Comparison of ENCODE assay signal across 11 cellular contexts in the genomic region with DNA sequence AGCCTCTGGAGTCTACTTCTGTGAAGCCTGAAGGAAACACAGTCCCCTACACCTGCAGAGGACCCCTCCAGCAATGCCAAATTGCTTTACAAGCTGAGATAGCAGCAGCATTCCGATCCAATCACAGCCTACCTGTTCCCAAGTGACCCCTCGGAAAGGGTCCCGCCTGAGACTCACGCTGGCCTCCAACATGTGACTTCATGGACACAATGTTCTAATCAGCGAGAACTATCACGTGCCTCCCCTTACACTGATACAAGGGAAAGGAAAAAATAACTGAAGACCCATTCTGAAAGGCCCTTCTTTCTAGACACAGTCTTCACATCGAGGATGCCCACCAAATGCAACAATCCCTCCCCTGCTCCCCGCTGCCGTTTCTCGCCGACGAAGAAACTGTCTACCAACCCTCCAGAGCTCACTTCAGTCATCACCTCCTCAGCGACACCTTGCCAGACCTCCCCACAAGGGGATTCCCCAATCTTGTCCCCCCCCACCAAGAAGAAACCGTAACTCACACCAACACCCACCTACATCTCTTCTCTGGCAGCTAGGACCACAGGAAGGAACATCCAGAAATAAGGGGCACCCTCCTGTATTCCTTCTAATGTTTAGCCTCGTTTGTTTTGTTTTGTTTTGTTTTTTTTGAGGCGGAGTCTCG. TPM values are rescaled to one million over a fixed set of nuclear protein-coding genes. Genes with fewer than 3 reads are reported as not detected.
A peak's percentile ranks its signal among the peaks of the same experiment; 100 is the strongest.
DNase-seq lines count a peak whose midpoint lies in the region; ATAC-seq, FAIRE-seq and TF ChIP-seq lines count a peak whose summit lies in the region.
"Had no signal": no experiment of that assay in that cellular context is flagged by ENCODE, and none has a peak within 500 bp of the region (broad histone marks: within the 10 kb centered on the region; RNA-seq: fewer than 3 reads in every experiment).

No MANE protein-coding gene starts in this region.

- peaks cover 23% of the 10 kb centered on the region for H3K79me2 ChIP-seq in fibroblast of lung (ENCODE audit: control insufficient read depth, insufficient read depth, low read length)

- H3K9ac ChIP-seq in NT2/D1 (ENCODE audit: insufficient read length, low read depth) (peak overlapping the region; percentile 57), fibroblast of lung (ENCODE audit: insufficient read depth, low read length) (no peak overlapping the region)

- FAIRE-seq in urothelium cell line (lab: Jason Lieb, UNC) = peak; percentile 53

- DNase-seq in right cardiac atrium (no peak), heart right ventricle (no peak), NT2/D1 (ENCODE audit: low read depth, low spot score) (no peak), fibroblast of lung (ENCODE audit: low read depth in 2 of 2) (no peak), urothelium cell line (ENCODE audit: low spot score) (peak; percentile 6), putamen (ENCODE audit: low spot score) (no peak), DMS153 treated with DMSO at 0.1 percent for 48 hours (lab: John Stamatoyannopoulos, UW; ENCODE audit: unreplicated experiment) (no peak)
- DNase-seq: islet precursor cell had no signal

- H2AFZ ChIP-seq in fibroblast of lung (ENCODE audit: low read length) = no peak overlapping the region

- TF ChIP-seq CTCF in heart right ventricle (IDR thresholded peaks at IDR 0.05) (no peak), fibroblast of lung (conservative IDR thresholded peaks at IDR 0.05 in 1 of 2, IDR thresholded peaks at IDR 0.05 in 1 of 2; ENCODE audit: low read depth in 1 of 2, low read length in 2 of 2) (no peak)

- H3K36me3 ChIP-seq in heart right ventricle = peaks cover 0 to 12% (median 0%) of the 10 kb centered on the region in 9 donors
- H3K36me3 ChIP-seq in NT2/D1 (ENCODE audit: insufficient read depth, insufficient read length, low read length) = peaks cover 2% of the 10 kb centered on the region
- H3K36me3 ChIP-seq in fibroblast of lung (ENCODE audit: control insufficient read depth, insufficient read depth, low read length) = no peaks in the 10 kb centered on the region

- no peak for ATAC-seq in right cardiac atrium
- ATAC-seq in heart right ventricle = no peak
- no peak for ATAC-seq in HG02588 (IDR thresholded peaks at IDR 0.05; ENCODE audit: unreplicated experiment)
- ATAC-seq: activated T-helper 17 cell treated with anti-CD3 and anti-CD28 coated beads, Interleukin-2, amount 50 U/mL, for 72 hours had no signal

- H3K27ac ChIP-seq in right cardiac atrium (ENCODE audit: low read length) (peak overlapping the region; percentile 39), heart right ventricle (no peak overlapping the region), fibroblast of lung (ENCODE audit: insufficient read depth, low read length) (no peak overlapping the region)
- H3K27ac ChIP-seq: C4-2B had no signal

- no peaks in the 10 kb centered on the region for H3K4me1 ChIP-seq in right cardiac atrium (ENCODE audit: control insufficient read depth, insufficient read depth, low read length)
- H3K4me1 ChIP-seq in heart right ventricle = peaks cover 0 to 43% (median 9%) of the 10 kb centered on the region in 9 donors
- H3K4me1 ChIP-seq in NT2/D1 (ENCODE audit: insufficient read depth, insufficient read length) = peaks cover 7% of the 10 kb centered on the region
- H3K4me1 ChIP-seq in fibroblast of lung (ENCODE audit: control insufficient read depth, extremely low read depth, insufficient read depth, low read length) = no peaks in the 10 kb centered on the region

- no peak overlapping the region for H3K4me3 ChIP-seq in right cardiac atrium (ENCODE audit: low read length)
- no peak overlapping the region for H3K4me3 ChIP-seq in heart right ventricle
- no peak overlapping the region for H3K4me3 ChIP-seq in NT2/D1 (ENCODE audit: insufficient read length, low read depth)
- no peak overlapping the region for H3K4me3 ChIP-seq in fibroblast of lung (replicated peaks in 1 of 4; ENCODE audit: control extremely low read depth in 1 of 4, insufficient read depth in 1 of 4, low read depth in 3 of 4, low read length in 4 of 4)

- no peaks in the 10 kb centered on the region for H4K20me1 ChIP-seq in fibroblast of lung (ENCODE audit: control insufficient read depth, extremely low read depth, insufficient read depth, low read length)

- H3K27me3 ChIP-seq in right cardiac atrium (ENCODE audit: control insufficient read depth, insufficient read depth) = no peaks in the 10 kb centered on the region
- no peaks in the 10 kb centered on the region for H3K27me3 ChIP-seq in heart right ventricle
- H3K27me3 ChIP-seq in NT2/D1 (ENCODE audit: insufficient read depth, insufficient read length) = peaks cover 14% of the 10 kb centered on the region
- H3K27me3 ChIP-seq in fibroblast of lung (ENCODE audit: control insufficient read depth, insufficient read depth, low read length) = no peaks in the 10 kb centered on the region

- intact Hi-C loops in right cardiac atrium (cut with DNase I) = no loop called here
- intact Hi-C loops in heart right ventricle (cut with DNase I) = loop anchor here in 1 of 10 donors (10.0 kb wide), 1 partner anchor 68 kb away; a partner anchor contains a TSS

- H3K9me3 ChIP-seq in right cardiac atrium (ENCODE audit: control insufficient read depth, low read length) (no peaks in the 10 kb centered on the region), heart right ventricle (no peaks in the 10 kb centered on the region), NT2/D1 (ENCODE audit: insufficient read depth, low read length) (no peaks in the 10 kb centered on the region), fibroblast of lung (ENCODE audit: control insufficient read depth, insufficient read depth, low read depth, low read length) (no peaks in the 10 kb centered on the region)

- 67% methylated on average over 17 of the region's 17 CpGs for WGBS in right cardiac atrium
- 77 to 81% methylated on average over 17 of the region's 17 CpGs for WGBS in heart right ventricle, 2 donors

- peak overlapping the region; percentile 44 for H3K4me2 ChIP-seq in fibroblast of lung (ENCODE audit: extremely low read depth, insufficient read depth, low read length)

RNA-seq across cellular contexts. Expression of a gene that starts 1.8 kb away (rescaled TPM):
- total RNA-seq in right cardiac atrium (10 to 100 TPM; 34.0 to 44.5 (median 39.7) TPM), heart right ventricle (10 to 100 TPM; 15.6 to 31.8 (median 21.6) TPM), fibroblast of lung (11.0 and 13.2 TPM in 2 replicates)
- polyA plus RNA-seq in right cardiac atrium (32.3 TPM), heart right ventricle (10 to 100 TPM; 14.7 to 19.7 TPM), fibroblast of lung (27.4 and 48.0 TPM in 2 replicates)
- 45.7 and 94.9 TPM in 2 replicates for polyA plus RNA-seq in fibroblast of lung (2012)
- 131 and 279 TPM in 2 replicates for polyA minus RNA-seq in fibroblast of lung (ENCODE audit: low replicate concordance)

RNA-seq across cellular contexts. Expression of a gene that starts 42.2 kb away (rescaled TPM):
- total RNA-seq in right cardiac atrium = 10 to 100 TPM; 64.9 to 81.7 (median 72.8) TPM
- 40.7 TPM for polyA plus RNA-seq in right cardiac atrium
- total RNA-seq in heart right ventricle = 100 to 1,000 TPM in 1 of 10 donors, 10 to 100 TPM in 9; 64.0 to 102 (median 68.2) TPM
- polyA plus RNA-seq in heart right ventricle = 10 to 100 TPM; 48.6 to 81.5 TPM
- total RNA-seq in fibroblast of lung = 133 and 139 TPM in 2 replicates
- 92.8 and 125 TPM in 2 replicates for polyA plus RNA-seq in fibroblast of lung
- 146 and 193 TPM in 2 replicates for polyA plus RNA-seq in fibroblast of lung (2012)
- polyA minus RNA-seq in fibroblast of lung (ENCODE audit: low replicate concordance) = 108 and 127 TPM in 2 replicates
